Comparison of ENCODE assay signal across 14 cellular contexts in the genomic region with DNA sequence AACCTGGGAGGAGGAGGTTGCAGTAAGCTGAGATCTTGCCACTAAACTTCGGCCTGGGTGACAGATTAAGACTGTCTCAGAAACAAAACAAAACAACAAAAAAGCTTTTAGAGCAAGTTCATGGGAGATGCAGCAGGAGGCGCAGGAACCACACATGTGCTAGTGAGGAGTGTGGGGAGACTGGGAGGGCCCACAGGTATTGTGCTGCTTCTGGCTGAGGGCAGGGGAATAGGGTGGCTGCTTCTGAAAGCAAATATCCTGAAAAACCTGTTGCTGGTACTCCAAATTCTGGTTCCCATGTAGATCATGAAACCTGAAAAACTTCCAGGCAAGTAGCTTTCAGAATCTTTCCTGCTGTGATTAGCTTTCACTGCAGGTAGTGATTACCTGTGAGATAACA. TPM values are rescaled to one million over a fixed set of nuclear protein-coding genes. Genes with fewer than 3 reads are reported as not detected.
DNase-seq lines count a peak whose midpoint lies in the region; ATAC-seq and TF ChIP-seq lines count a peak whose summit lies in the region.
"Had no signal": no experiment of that assay in that cellular context is flagged by ENCODE, and none has a peak within 500 bp of the region (broad histone marks: within the 10 kb centered on the region; RNA-seq: fewer than 3 reads in every experiment).

No MANE protein-coding gene starts in this region.

- no peak overlapping the region for H3K4me3 Mint-ChIP-seq in activated naive CD4-positive, alpha-beta T cell treated with anti-CD3 and anti-CD28 coated beads for 36 hours
- H3K4me3 Mint-ChIP-seq in natural killer cell = no peak overlapping the region
- H3K4me3 Mint-ChIP-seq: stimulated activated effector memory CD8-positive, alpha-beta T cell treated with anti-CD3 and anti-CD28 coated beads, Interleukin-12 subunit alpha, Interleukin-12 subunit beta, amount 100 ng/mL, for 72 hours had no signal

- H3K4me2 ChIP-seq in PC-3 (ENCODE audit: low read length) = no peak overlapping the region

- DNase-seq in AG10803 (ENCODE audit: low read depth) (no peak), PC-3 (peak; percentile 67), fibroblast of pulmonary artery (ENCODE audit: low read depth) (no peak), natural killer cell (no peak)
- no peak for DNase-seq in activated naive CD4-positive, alpha-beta T cell treated with anti-CD3 and anti-CD28 coated beads for 36 hours
- DNase-seq: cerebellar nuclear complex; head of caudate nucleus; NCI-H226; stimulated activated CD4-positive, alpha-beta T cell treated with anti-CD3 and anti-CD28 coated beads, Interleukin-12 subunit alpha, Interleukin-12 subunit beta, amount 100 ng/mL, for 4 hours; T-helper 1 cell had no signal

- peaks cover 10% of the 10 kb centered on the region for H3K4me1 ChIP-seq in PC-3 (ENCODE audit: insufficient read depth, low read length)

- no peak overlapping the region for H3K9ac ChIP-seq in PC-3 (ENCODE audit: low read length)

- intact Hi-C loops in PC-3 (cut with micrococcal nuclease) (no loop called here), natural killer cell (cut with micrococcal nuclease) (loop anchor here (10.0 kb wide), 1 partner anchor 116 kb away; no protein-coding TSS in a partner anchor)
- intact Hi-C loops in activated naive CD4-positive, alpha-beta T cell treated with anti-CD3 and anti-CD28 coated beads for 36 hours (cut with micrococcal nuclease) = loop anchor here (1.0 kb wide), 1 partner anchor 115 kb away; no protein-coding TSS in a partner anchor

- H3K4me3 ChIP-seq in AG10803 (ENCODE audit: low read length) (no peak overlapping the region), PC-3 (ENCODE audit: low read length) (no peak overlapping the region), fibroblast of pulmonary artery (replicated peaks; ENCODE audit: low read depth, low read length) (no peak overlapping the region)

- H3K36me3 ChIP-seq in PC-3 (ENCODE audit: low read depth, low read length) = no peaks in the 10 kb centered on the region

- H3K4me1 Mint-ChIP-seq in activated naive CD4-positive, alpha-beta T cell treated with anti-CD3 and anti-CD28 coated beads for 36 hours (ENCODE audit: low read depth) = peaks cover 6% of the 10 kb centered on the region
- H3K4me1 Mint-ChIP-seq in natural killer cell = peaks cover 10% of the 10 kb centered on the region in 2 donors
- H3K4me1 Mint-ChIP-seq: stimulated activated effector memory CD8-positive, alpha-beta T cell treated with anti-CD3 and anti-CD28 coated beads, Interleukin-12 subunit alpha, Interleukin-12 subunit beta, amount 100 ng/mL, for 72 hours had no signal

- H3K27ac Mint-ChIP-seq in activated naive CD4-positive, alpha-beta T cell treated with anti-CD3 and anti-CD28 coated beads for 36 hours = no peak overlapping the region
- no peak overlapping the region for H3K27ac Mint-ChIP-seq in natural killer cell
- H3K27ac Mint-ChIP-seq: stimulated activated effector memory CD8-positive, alpha-beta T cell treated with anti-CD3 and anti-CD28 coated beads, Interleukin-12 subunit alpha, Interleukin-12 subunit beta, amount 100 ng/mL, for 72 hours had no signal

- no peak overlapping the region for H3K27ac ChIP-seq in PC-3 (ENCODE audit: low read length)

- H4K20me1 ChIP-seq in PC-3 (ENCODE audit: low read length) = no peaks in the 10 kb centered on the region

- no peaks in the 10 kb centered on the region for H3K27me3 ChIP-seq in PC-3 (ENCODE audit: low read length)

- H3K9me2 ChIP-seq in PC-3 (replicated peaks; ENCODE audit: low read length) = no peaks in the 10 kb centered on the region

- 0 out of 2 replicates have a peak, but pooled peaks have one; percentile 25 for TF ChIP-seq CTCF in AG10803 (conservative IDR thresholded peaks at IDR 0.05; ENCODE audit: low read length)
- peak; percentile 51 for TF ChIP-seq CTCF in GM12873 (IDR thresholded peaks at IDR 0.05; ENCODE audit: insufficient read depth, low read depth, low read length, missing control alignments)
- peak; percentile 66 for TF ChIP-seq CTCF in PC-3 (conservative IDR thresholded peaks at IDR 0.05; ENCODE audit: low read depth, low read length)
- peak; percentile 17 for TF ChIP-seq CTCF in fibroblast of pulmonary artery (IDR thresholded peaks at IDR 0.05; ENCODE audit: low read length, missing control alignments)
- TF ChIP-seq CTCF in natural killer cell (IDR thresholded peaks at IDR 0.05) = no peak

- peak; percentile 14; the same call in 1 of the 2 replicates for ATAC-seq in PC-3
- no peak for ATAC-seq in natural killer cell
- ATAC-seq in HG03139 (IDR thresholded peaks at IDR 0.05; ENCODE audit: unreplicated experiment) = no peak
- ATAC-seq in HG02571 (IDR thresholded peaks at IDR 0.05; ENCODE audit: unreplicated experiment) = no peak
- ATAC-seq: stimulated activated effector memory CD8-positive, alpha-beta T cell treated with anti-CD3 and anti-CD28 coated beads, Interleukin-12 subunit alpha, Interleukin-12 subunit beta, amount 100 ng/mL, for 72 hours had no signal

- POLR2A ChIA-PET in PC-3 (lab: Charles Lee; ENCODE audit: unreplicated experiment) = no interaction called here

- no peaks in the 10 kb centered on the region for H3K79me2 ChIP-seq in PC-3 (ENCODE audit: low read length)

- no peaks in the 10 kb centered on the region for H3K36me3 Mint-ChIP-seq in activated naive CD4-positive, alpha-beta T cell treated with anti-CD3 and anti-CD28 coated beads for 36 hours (ENCODE audit: low read depth)
- H3K36me3 Mint-ChIP-seq in natural killer cell = no peaks in the 10 kb centered on the region
- H3K36me3 Mint-ChIP-seq: stimulated activated effector memory CD8-positive, alpha-beta T cell treated with anti-CD3 and anti-CD28 coated beads, Interleukin-12 subunit alpha, Interleukin-12 subunit beta, amount 100 ng/mL, for 72 hours had no signal

- H3K27me3 Mint-ChIP-seq in activated naive CD4-positive, alpha-beta T cell treated with anti-CD3 and anti-CD28 coated beads for 36 hours (ENCODE audit: low read depth) = peaks cover 23% of the 10 kb centered on the region
- peaks cover 14 to 18% of the 10 kb centered on the region in 2 donors for H3K27me3 Mint-ChIP-seq in natural killer cell (ENCODE audit: low read depth in 2 of 2)

- no TSS peak for BruUV-seq in PC-3 (replicated peaks; lab: Mats Ljungman, UMichigan)

- H3K9me3 Mint-ChIP-seq in activated naive CD4-positive, alpha-beta T cell treated with anti-CD3 and anti-CD28 coated beads for 36 hours = no peaks in the 10 kb centered on the region
- no peaks in the 10 kb centered on the region for H3K9me3 Mint-ChIP-seq in natural killer cell
- H3K9me3 Mint-ChIP-seq: stimulated activated effector memory CD8-positive, alpha-beta T cell treated with anti-CD3 and anti-CD28 coated beads, Interleukin-12 subunit alpha, Interleukin-12 subunit beta, amount 100 ng/mL, for 72 hours had no signal

- CTCF ChIA-PET in PC-3 (lab: Charles Lee) = interaction anchor here (0.7 to 0.9 kb wide), 2 partner anchors 22 to 192 kb away, joined by 3 to 5 read pairs; no protein-coding TSS in a partner anchor
- CTCF ChIA-PET in activated naive CD4-positive, alpha-beta T cell treated with anti-CD3 and anti-CD28 coated beads for 36 hours (lab: Charles Lee) = interaction anchor here (0.9 to 1.9 kb wide), 2 partner anchors 23 to 676 kb away, joined by 3 to 5 read pairs; no protein-coding TSS in a partner anchor

- no peak overlapping the region for H2AFZ ChIP-seq in PC-3 (ENCODE audit: low read length)

- no peaks in the 10 kb centered on the region for H3K9me3 ChIP-seq in PC-3 (ENCODE audit: low read length)

- no peaks in the 10 kb centered on the region for H3F3A ChIP-seq in PC-3 (ENCODE audit: low read length, unreplicated experiment)

RNA-seq across cellular contexts. Expression of a gene that starts 22.1 kb away (rescaled TPM):
- total RNA-seq in PC-3 (2014; rRNA removed) (20.0 and 23.5 TPM in 2 replicates), natural killer cell (under 1 TPM; 0.25 to 0.80 (median 0.36) TPM)
- 1 to 10 TPM; 1.2 to 3.7 TPM for total RNA-seq in activated naive CD4-positive, alpha-beta T cell treated with anti-CD3 and anti-CD28 coated beads for 36 hours

RNA-seq across cellular contexts. Expression of a gene that starts 37.1 kb away (rescaled TPM):
- total RNA-seq in PC-3 (2014; rRNA removed) = 28.4 and 51.1 TPM in 2 replicates
- 10 to 100 TPM; 48.4 to 49.5 TPM for total RNA-seq in activated naive CD4-positive, alpha-beta T cell treated with anti-CD3 and anti-CD28 coated beads for 36 hours
- 10 to 100 TPM; 21.2 to 27.7 (median 27.4) TPM for total RNA-seq in natural killer cell
